ENCODE assay signal across 8 cellular contexts in genomic region chr5:173972844-173973613, GRCh38. TPM values are rescaled to one million over a fixed set of nuclear protein-coding genes. Genes with fewer than 3 reads are reported as not detected.
DNase-seq lines count a peak whose midpoint lies in the region; ATAC-seq and TF ChIP-seq lines count a peak whose summit lies in the region.

No MANE protein-coding gene starts in this region.

- H3K27ac ChIP-seq in duodenal mucosa (ENCODE audit: low read depth, low read length): no peak overlapping the region
- peak overlapping the region in 2 of 3 donors; percentile 33 to 44 for H3K27ac ChIP-seq in right lobe of liver

- H3K36me3 ChIP-seq in duodenal mucosa (ENCODE audit: control insufficient read depth in 1 of 2, insufficient read depth in 2 of 2, low read length in 2 of 2): no peaks in the 10 kb centered on the region
- no peaks in the 10 kb centered on the region for H3K36me3 ChIP-seq in right lobe of liver

- H3K4me1 ChIP-seq in duodenal mucosa (ENCODE audit: control insufficient read depth in 1 of 2, insufficient read depth in 2 of 2, low read length in 2 of 2) (peaks cover 8 to 16% of the 10 kb centered on the region in 2 donors), right lobe of liver (peaks cover 0 to 20% (median 3%) of the 10 kb centered on the region in 4 donors)

- intact Hi-C loops in right lobe of liver (cut with DNase I): loop anchor here (5.0 kb wide), 1 partner anchor 351 kb away; no protein-coding TSS in a partner anchor

- peak; percentile 16 for DNase-seq in DMS153 treated with DMSO at 0.1 percent for 48 hours (lab: John Stamatoyannopoulos, UW; ENCODE audit: unreplicated experiment)
- no peak for DNase-seq in DMS153 (lab: John Stamatoyannopoulos, UW)
- DNase-seq in NCI-H69 (lab: John Stamatoyannopoulos, UW): peak; percentile 85
- peak; percentile 82 to 83 for DNase-seq in activated CD4-positive, alpha-beta T cell treated with anti-CD3 and anti-CD28 coated beads, Interleukin-2, amount 50 U/mL, for 48 hours
- peak; percentile 74 to 85 (median 78) for DNase-seq in right lobe of liver
- DNase-seq in stimulated activated CD4-positive, alpha-beta T cell treated with anti-CD3 and anti-CD28 coated beads, Interleukin-4, amount 100 ng/mL, for 1 hour: peak; percentile 75

- H3K27me3 ChIP-seq in duodenal mucosa (ENCODE audit: control insufficient read depth in 1 of 2, insufficient read depth in 2 of 2, low read length in 2 of 2) (no peaks in the 10 kb centered on the region), right lobe of liver (no peaks in the 10 kb centered on the region)

- ATAC-seq in HG03280 (IDR thresholded peaks at IDR 0.05; ENCODE audit: unreplicated experiment): peak; percentile 76
- peak; percentile 88 to 97 (median 94) for ATAC-seq in right lobe of liver

- TF ChIP-seq CTCF in right lobe of liver (IDR thresholded peaks at IDR 0.05): peak; percentile 78 to 95 (median 84)

- H3K9me3 ChIP-seq in duodenal mucosa (ENCODE audit: control insufficient read depth in 1 of 2, low read length in 2 of 2) (no peaks in the 10 kb centered on the region), right lobe of liver (no peaks in the 10 kb centered on the region)

- TF ChIP-seq POLR2A in right lobe of liver (IDR thresholded peaks at IDR 0.05): peak; percentile 17

- H3K9ac ChIP-seq in duodenal mucosa (ENCODE audit: low read depth in 1 of 2, low read length in 2 of 2): peak overlapping the region; percentile 64 to 65

- H3K4me3 ChIP-seq in duodenal mucosa (ENCODE audit: low read depth in 1 of 2, low read length in 2 of 2): peak overlapping the region; percentile 69 to 90
- peak overlapping the region; percentile 37 to 57 (median 47) for H3K4me3 ChIP-seq in right lobe of liver

- WGBS in right lobe of liver (ENCODE audit: insufficient coverage, low coverage, low lambda C conversion rate, missing lambda C conversion rate): 2% methylated on average over 20 of the region's 31 CpGs

RNA-seq across cellular contexts. Expression of gene C5orf47, which starts 15.9 kb away (rescaled TPM):
- not detected for total RNA-seq in right lobe of liver
